In the genomic region with DNA sequence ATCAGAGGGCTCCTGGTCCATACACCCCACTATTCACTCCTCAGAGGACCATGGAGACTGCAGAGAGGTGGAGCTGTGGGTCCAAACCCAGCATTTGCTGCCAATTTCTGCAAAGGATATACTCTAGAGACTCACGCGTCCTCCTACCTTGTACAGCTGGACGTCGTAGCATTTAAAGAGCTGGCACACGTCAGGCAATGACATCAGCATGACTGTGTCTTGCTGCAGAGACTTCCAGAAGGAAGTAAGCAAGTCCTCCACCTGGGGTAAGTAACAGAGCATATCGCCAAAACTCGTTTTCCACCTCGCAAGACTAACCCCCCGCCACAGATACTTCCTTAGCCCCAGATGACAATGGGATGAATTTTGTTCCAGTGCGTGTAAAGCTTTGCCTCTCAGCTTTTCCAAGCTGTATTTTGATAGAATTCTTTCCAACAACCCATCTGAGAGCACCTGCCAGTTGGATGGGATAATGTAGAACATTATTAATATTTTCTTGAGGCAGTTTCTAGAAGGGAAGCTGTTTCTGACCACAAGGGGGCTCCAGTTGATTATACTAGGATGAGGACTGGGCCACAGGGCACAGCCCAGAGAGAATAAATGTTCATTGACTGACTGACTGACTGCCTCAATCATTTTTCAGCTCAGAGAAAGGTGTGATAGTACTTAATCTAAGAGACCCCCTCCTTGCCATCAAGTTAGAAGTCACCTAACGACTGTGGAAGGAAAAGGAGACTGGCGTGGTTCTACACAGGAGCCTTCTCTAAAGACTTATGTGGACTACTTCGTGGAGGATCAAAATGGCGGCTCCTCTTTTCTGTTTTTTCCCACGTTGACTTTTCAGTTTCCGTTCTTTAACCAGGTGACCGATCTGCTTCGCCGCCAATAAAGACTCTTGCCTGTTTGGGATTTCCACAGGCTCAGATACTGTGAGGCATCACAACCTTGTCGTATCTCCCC, we compare ENCODE assay signal across 2 cellular contexts.
TF ChIP-seq lines count a peak whose summit lies in the region.

No MANE protein-coding gene starts in this region.

TF ChIP-seq in Ishikawa, 13 proteins besides CTCF, POLR2A, EP300 and RAD21 (continued from another document):
- TF ChIP-seq, protein P1, sequence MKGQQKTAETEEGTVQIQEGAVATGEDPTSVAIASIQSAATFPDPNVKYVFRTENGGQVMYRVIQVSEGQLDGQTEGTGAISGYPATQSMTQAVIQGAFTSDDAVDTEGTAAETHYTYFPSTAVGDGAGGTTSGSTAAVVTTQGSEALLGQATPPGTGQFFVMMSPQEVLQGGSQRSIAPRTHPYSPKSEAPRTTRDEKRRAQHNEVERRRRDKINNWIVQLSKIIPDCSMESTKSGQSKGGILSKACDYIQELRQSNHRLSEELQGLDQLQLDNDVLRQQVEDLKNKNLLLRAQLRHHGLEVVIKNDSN (IDR thresholded peaks at IDR 0.05): no peak
- no peak for TF ChIP-seq CREB1 (IDR thresholded peaks at IDR 0.05; ENCODE audit: low read depth)
TF ChIP-seq in Ishikawa: peak in this region for 0.

TF ChIP-seq in SK-N-SH, 30 proteins besides CTCF, POLR2A, EP300 and RAD21 (continued from another document):
- TF ChIP-seq SIN3A (IDR thresholded peaks at IDR 0.05; ENCODE audit: borderline replicate concordance, low read depth, low read length): no peak
